ENCODE assay signal across 8 cellular contexts in the genomic region with DNA sequence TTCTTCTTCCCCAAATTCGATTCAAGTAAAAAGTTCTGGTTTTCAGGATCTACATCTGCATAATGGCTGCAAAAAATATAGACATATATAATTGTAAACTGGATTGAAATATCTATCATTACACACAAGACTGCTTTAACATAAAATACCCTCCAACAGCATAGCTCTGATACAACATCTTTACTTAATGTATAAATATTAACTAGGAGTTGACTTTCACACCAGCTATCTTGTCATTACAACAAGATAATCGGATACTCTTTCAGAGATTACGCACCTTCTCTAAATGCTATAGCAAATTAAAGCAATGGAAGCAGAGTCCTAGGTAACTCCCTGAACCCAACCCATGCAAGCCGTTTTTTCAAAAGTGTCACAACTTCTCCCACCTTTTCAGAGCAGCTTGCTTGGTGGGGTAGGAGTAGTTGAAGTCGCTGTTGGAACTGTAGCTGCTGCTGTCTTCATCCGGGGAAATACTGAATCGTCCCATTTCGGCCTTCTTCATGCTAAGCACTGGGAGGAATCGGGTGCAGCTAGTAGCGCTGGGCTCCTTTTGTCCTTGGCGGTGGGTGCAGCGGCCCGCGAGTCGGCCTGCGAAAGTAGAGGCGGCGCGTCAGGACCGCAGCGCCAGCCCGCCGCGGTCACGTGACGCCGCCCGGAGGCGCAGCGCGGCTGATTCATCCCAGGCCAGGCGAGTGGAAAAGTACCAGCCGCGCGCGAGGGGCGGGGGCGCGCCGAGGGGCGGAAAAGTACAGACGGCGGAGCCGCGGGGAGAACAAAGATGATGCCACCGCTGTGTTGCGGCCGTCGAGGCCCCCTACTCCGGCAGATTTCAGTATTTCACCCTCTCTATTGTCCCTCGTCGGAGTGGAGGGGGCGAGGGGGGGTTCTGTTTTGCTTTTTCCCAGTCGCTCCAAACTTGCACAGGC. TPM values are rescaled to one million over a fixed set of nuclear protein-coding genes. Genes with fewer than 3 reads are reported as not detected.
DNase-seq lines count a peak whose midpoint lies in the region; ATAC-seq and TF ChIP-seq lines count a peak whose summit lies in the region.

No MANE protein-coding gene starts in this region.

- intact Hi-C loops in right cardiac atrium (cut with DNase I) = loop anchor here in 3 of 4 donors (5.0 to 10.0 kb wide), 3 partner anchors 101 to 291 kb away; no protein-coding TSS in a partner anchor
- intact Hi-C loops in vagina (cut with DNase I) = loop anchor here (5.0 kb wide), 2 partner anchors 291 to 644 kb away; a partner anchor contains a TSS

- H3K27ac ChIP-seq in right cardiac atrium (ENCODE audit: low read length) = peak overlapping the region; percentile 97
- peak overlapping the region; percentile 84 for H3K27ac ChIP-seq in rectal smooth muscle tissue (ENCODE audit: low read depth, low read length)
- peak overlapping the region; percentile 99 for H3K27ac ChIP-seq in vagina

- no peaks in the 10 kb centered on the region for H3K9me3 ChIP-seq in T-helper 17 cell (ENCODE audit: control insufficient read depth, low read length, poor library complexity, severe bottlenecking)
- H3K9me3 ChIP-seq in right cardiac atrium (ENCODE audit: control insufficient read depth, low read length) = no peaks in the 10 kb centered on the region
- H3K9me3 ChIP-seq in vagina = no peaks in the 10 kb centered on the region

- peak overlapping the region; percentile 87 for H3K4me3 ChIP-seq in right cardiac atrium (ENCODE audit: low read length)
- peak overlapping the region; percentile 90 for H3K4me3 ChIP-seq in rectal smooth muscle tissue (ENCODE audit: low read length)
- peak overlapping the region; percentile 76 to 88 for H3K4me3 ChIP-seq in vagina

- H3K27me3 Mint-ChIP-seq in T-helper 17 cell = no peaks in the 10 kb centered on the region

- H3K36me3 Mint-ChIP-seq in T-helper 17 cell (ENCODE audit: low read depth) = peaks cover 2% of the 10 kb centered on the region

- TF ChIP-seq CTCF in vagina (IDR thresholded peaks at IDR 0.05) = peak in 2 of 3 experiments; percentile 1 to 12

- ATAC-seq in GM18498 (IDR thresholded peaks at IDR 0.05; ENCODE audit: unreplicated experiment) (peak; percentile 57), HG02763 (IDR thresholded peaks at IDR 0.05; ENCODE audit: unreplicated experiment) (peak; percentile 52), T-helper 17 cell (peak; percentile 59), right cardiac atrium (peak; percentile 77 to 80)

- TF ChIP-seq POLR2A in vagina (IDR thresholded peaks at IDR 0.05) = peak; percentile 56 to 91

- peaks cover 46% of the 10 kb centered on the region for H3K4me1 Mint-ChIP-seq in T-helper 17 cell

- H3K27ac Mint-ChIP-seq in T-helper 17 cell = peak overlapping the region; percentile 99

- H3K36me3 ChIP-seq in rectal smooth muscle tissue (ENCODE audit: control insufficient read depth, insufficient read depth, low read length) (peaks cover 18% of the 10 kb centered on the region), vagina (peaks cover 0 to 50% of the 10 kb centered on the region in 2 donors)

- peak overlapping the region; percentile 93 for H3K4me3 Mint-ChIP-seq in T-helper 17 cell

- peak overlapping the region; percentile 85 for H3K9ac ChIP-seq in rectal smooth muscle tissue (ENCODE audit: low read length)

- H3K27me3 ChIP-seq in right cardiac atrium (ENCODE audit: control insufficient read depth, insufficient read depth) = no peaks in the 10 kb centered on the region
- H3K27me3 ChIP-seq in rectal smooth muscle tissue (ENCODE audit: control insufficient read depth, insufficient read depth, low read length) = no peaks in the 10 kb centered on the region
- H3K27me3 ChIP-seq in vagina = no peaks in the 10 kb centered on the region

- H3K4me1 ChIP-seq in right cardiac atrium (ENCODE audit: control insufficient read depth, insufficient read depth, low read length) = peaks cover 10% of the 10 kb centered on the region
- H3K4me1 ChIP-seq in rectal smooth muscle tissue (ENCODE audit: control insufficient read depth, insufficient read depth, low read length) = peaks cover 41% of the 10 kb centered on the region
- peaks cover 58% of the 10 kb centered on the region for H3K4me1 ChIP-seq in vagina

- peak; percentile 91 to 93 (median 92) for DNase-seq in NCI-H1417 (lab: John Stamatoyannopoulos, UW)
- DNase-seq in T-helper 17 cell = peak; percentile 88 to 91 (median 91)
- DNase-seq in amygdala (lab: John Stamatoyannopoulos, UW) = peak; percentile 56 to 95 (median 82)
- DNase-seq in right cardiac atrium = peak; percentile 92 to 97 (median 96)
- no peak for DNase-seq in vagina (ENCODE audit: extremely low spot score in 2 of 2)

- WGBS in right cardiac atrium = under 1% methylated on average over 54 of the region's 54 CpGs

RNA-seq across cellular contexts. Expression of a gene that starts 1.5 kb away (rescaled TPM):
- 100 to 1,000 TPM; 124 to 173 TPM for total RNA-seq in T-helper 17 cell
- 100 to 1,000 TPM in 3 of 4 donors, 10 to 100 TPM in 1; 87.3 to 143 (median 115) TPM for total RNA-seq in right cardiac atrium
- 69.5 TPM for polyA plus RNA-seq in right cardiac atrium
- 352 TPM for total RNA-seq in vagina

Comparison
In these comparisons a context has a peak if more than half of its experiments do, and no peak if none do; other contexts are left out.
1. DNase-seq: peak in NCI-H1417 (3 of 3), T-helper 17 cell (3 of 3), amygdala (56 of 56) and right cardiac atrium (3 of 3); none in vagina (0 of 2).
2. Peak in every context shown above with its lines, with median percentiles within 50 percentile points of each other: ATAC-seq, H3K27ac ChIP-seq and H3K4me3 ChIP-seq.